18 cellular contexts compared by ENCODE assay signal in genomic region chr14:32512813-32513212, GRCh38.
DNase-seq lines count a peak whose midpoint lies in the region; ATAC-seq, FAIRE-seq and TF ChIP-seq lines count a peak whose summit lies in the region.
"Had no signal": no experiment of that assay in that cellular context is flagged by ENCODE, and none has a peak within 500 bp of the region (broad histone marks: within the 10 kb centered on the region; RNA-seq: fewer than 3 reads in every experiment).

No MANE protein-coding gene starts in this region.

- H3K4me3 ChIP-seq in astrocyte (ENCODE audit: insufficient read depth, low read depth, low read length) (no peak overlapping the region), smooth muscle cell (no peak overlapping the region)
- H3K4me3 ChIP-seq: adrenal gland had no signal

- FAIRE-seq in astrocyte (lab: Jason Lieb, UNC), result peak; percentile 34

- H3K9me3 Mint-ChIP-seq in HFFc6 (no peaks in the 10 kb centered on the region), astrocyte (ENCODE audit: unreplicated experiment) (peaks cover under 1% of the 10 kb centered on the region)
- H3K9me3 Mint-ChIP-seq in activated naive CD8-positive, alpha-beta T cell treated with anti-CD3 and anti-CD28 coated beads, Interleukin-2, amount 50 U/mL, for 24 hours, result no peaks in the 10 kb centered on the region
- H3K9me3 Mint-ChIP-seq: stimulated activated effector memory CD8-positive, alpha-beta T cell treated with anti-CD3 and anti-CD28 coated beads, Interleukin-12 subunit alpha, Interleukin-12 subunit beta, amount 100 ng/mL, for 72 hours had no signal

- peaks cover 13% of the 10 kb centered on the region for H3K4me1 ChIP-seq in astrocyte (ENCODE audit: insufficient read depth, low read length)
- H3K4me1 ChIP-seq in smooth muscle cell (ENCODE audit: low read depth), result peaks cover 5% of the 10 kb centered on the region

- H4K20me1 ChIP-seq in astrocyte (ENCODE audit: insufficient read depth, low read length) (no peaks in the 10 kb centered on the region), smooth muscle cell (ENCODE audit: low read depth) (no peaks in the 10 kb centered on the region)

- peaks cover 10% of the 10 kb centered on the region for H3F3A ChIP-seq in smooth muscle cell (ENCODE audit: low read depth)

- no peak overlapping the region for H3K4me2 ChIP-seq in astrocyte (ENCODE audit: low read length)
- H3K4me2 ChIP-seq in smooth muscle cell, result no peak overlapping the region

- no peaks in the 10 kb centered on the region for H3K27me3 Mint-ChIP-seq in HFFc6 (ENCODE audit: insufficient read depth)
- H3K27me3 Mint-ChIP-seq in astrocyte (ENCODE audit: low read depth, unreplicated experiment), result no peaks in the 10 kb centered on the region
- no peaks in the 10 kb centered on the region for H3K27me3 Mint-ChIP-seq in activated naive CD8-positive, alpha-beta T cell treated with anti-CD3 and anti-CD28 coated beads, Interleukin-2, amount 50 U/mL, for 24 hours

- H3K79me2 ChIP-seq in astrocyte (ENCODE audit: insufficient read depth, low read length) (no peaks in the 10 kb centered on the region), smooth muscle cell (ENCODE audit: low read depth) (no peaks in the 10 kb centered on the region)

- H3K4me3 Mint-ChIP-seq in HFFc6, result no peak overlapping the region
- no peak overlapping the region for H3K4me3 Mint-ChIP-seq in astrocyte (ENCODE audit: unreplicated experiment)
- no peak overlapping the region for H3K4me3 Mint-ChIP-seq in activated naive CD8-positive, alpha-beta T cell treated with anti-CD3 and anti-CD28 coated beads, Interleukin-2, amount 50 U/mL, for 24 hours
- H3K4me3 Mint-ChIP-seq: stimulated activated effector memory CD8-positive, alpha-beta T cell treated with anti-CD3 and anti-CD28 coated beads, Interleukin-12 subunit alpha, Interleukin-12 subunit beta, amount 100 ng/mL, for 72 hours had no signal

- no peak overlapping the region for H3K27ac ChIP-seq in astrocyte (ENCODE audit: low read depth, low read length)
- no peak overlapping the region for H3K27ac ChIP-seq in smooth muscle cell (ENCODE audit: low read depth)
- H3K27ac ChIP-seq: adrenal gland had no signal

- no peaks in the 10 kb centered on the region for H3K27me3 ChIP-seq in astrocyte (ENCODE audit: insufficient read depth, low read length)
- H3K27me3 ChIP-seq in smooth muscle cell (ENCODE audit: low read depth), result no peaks in the 10 kb centered on the region
- H3K27me3 ChIP-seq: adrenal gland had no signal

- H3K36me3 ChIP-seq in astrocyte (ENCODE audit: insufficient read depth, low read length), result no peaks in the 10 kb centered on the region
- no peaks in the 10 kb centered on the region for H3K36me3 ChIP-seq in smooth muscle cell (ENCODE audit: low read depth)
- H3K36me3 ChIP-seq: adrenal gland had no signal

- TF ChIP-seq CTCF in HFFc6 (IDR thresholded peaks at IDR 0.05) (no peak), astrocyte (IDR thresholded peaks at IDR 0.05; ENCODE audit: insufficient read depth, low read depth, low read length) (no peak), smooth muscle cell (IDR thresholded peaks at IDR 0.05; ENCODE audit: borderline replicate concordance, insufficient read depth, poor library complexity, severe bottlenecking) (no peak)

- DNase-seq in HFFc6, result no peak
- DNase-seq in astrocyte (ENCODE audit: low read depth), result no peak
- DNase-seq in fibroblast of peridontal ligament (ENCODE audit: extremely low read depth), result peak; percentile 40
- DNase-seq in smooth muscle cell (lab: John Stamatoyannopoulos, UW; ENCODE audit: unreplicated experiment), result no peak
- no peak for DNase-seq in activated naive CD8-positive, alpha-beta T cell treated with anti-CD3 and anti-CD28 coated beads, Interleukin-2, amount 50 U/mL, for 24 hours
- no peak for DNase-seq in AG08396 (ENCODE audit: low spot score)
- DNase-seq: activated CD4-positive, alpha-beta T cell treated with anti-CD3 and anti-CD28 coated beads for 48 hours; adrenal gland; COR-L47; KG1; left cardiac atrium; MV-4-11; NCI-H187 treated with DMSO at 0.1 percent for 48 hours; retina; RPMI8226; stimulated activated CD4-positive, alpha-beta T cell treated with anti-CD3 and anti-CD28 coated beads, Interleukin-15, amount 100 ng/mL, for 24 hours had no signal

- H3K36me3 Mint-ChIP-seq in HFFc6 (ENCODE audit: low read depth), result peaks cover under 1% of the 10 kb centered on the region; the same call in 1 of the 2 replicates
- no peaks in the 10 kb centered on the region for H3K36me3 Mint-ChIP-seq in astrocyte (ENCODE audit: low read depth, unreplicated experiment)
- H3K36me3 Mint-ChIP-seq in activated naive CD8-positive, alpha-beta T cell treated with anti-CD3 and anti-CD28 coated beads, Interleukin-2, amount 50 U/mL, for 24 hours (ENCODE audit: low read depth), result no peaks in the 10 kb centered on the region
- H3K36me3 Mint-ChIP-seq: stimulated activated effector memory CD8-positive, alpha-beta T cell treated with anti-CD3 and anti-CD28 coated beads, Interleukin-12 subunit alpha, Interleukin-12 subunit beta, amount 100 ng/mL, for 72 hours had no signal

- H3K9ac ChIP-seq in astrocyte (ENCODE audit: low read length) (no peak overlapping the region), smooth muscle cell (ENCODE audit: low read depth) (no peak overlapping the region)

- ATAC-seq in GM18502 (IDR thresholded peaks at IDR 0.05; ENCODE audit: poor library complexity, unreplicated experiment), result no peak
- no peak for ATAC-seq in activated naive CD8-positive, alpha-beta T cell treated with anti-CD3 and anti-CD28 coated beads, Interleukin-2, amount 50 U/mL, for 24 hours
- ATAC-seq: left cardiac atrium; stimulated activated effector memory CD8-positive, alpha-beta T cell treated with anti-CD3 and anti-CD28 coated beads, Interleukin-12 subunit alpha, Interleukin-12 subunit beta, amount 100 ng/mL, for 72 hours had no signal

- H2AFZ ChIP-seq in astrocyte (ENCODE audit: low read depth, low read length) (no peak overlapping the region), smooth muscle cell (ENCODE audit: low read depth) (peak overlapping the region; percentile 6)

- peak overlapping the region; percentile 40 for H3K27ac Mint-ChIP-seq in HFFc6
- H3K27ac Mint-ChIP-seq in astrocyte (ENCODE audit: unreplicated experiment), result no peak overlapping the region
- no peak overlapping the region for H3K27ac Mint-ChIP-seq in activated naive CD8-positive, alpha-beta T cell treated with anti-CD3 and anti-CD28 coated beads, Interleukin-2, amount 50 U/mL, for 24 hours
- H3K27ac Mint-ChIP-seq: stimulated activated effector memory CD8-positive, alpha-beta T cell treated with anti-CD3 and anti-CD28 coated beads, Interleukin-12 subunit alpha, Interleukin-12 subunit beta, amount 100 ng/mL, for 72 hours had no signal

- H3K4me1 Mint-ChIP-seq in HFFc6 (ENCODE audit: low read depth) (peaks cover 69% of the 10 kb centered on the region), astrocyte (ENCODE audit: low read depth, unreplicated experiment) (peaks cover 27% of the 10 kb centered on the region)
- no peaks in the 10 kb centered on the region for H3K4me1 Mint-ChIP-seq in activated naive CD8-positive, alpha-beta T cell treated with anti-CD3 and anti-CD28 coated beads, Interleukin-2, amount 50 U/mL, for 24 hours
- H3K4me1 Mint-ChIP-seq: stimulated activated effector memory CD8-positive, alpha-beta T cell treated with anti-CD3 and anti-CD28 coated beads, Interleukin-12 subunit alpha, Interleukin-12 subunit beta, amount 100 ng/mL, for 72 hours had no signal

- H3K9me3 ChIP-seq in astrocyte (ENCODE audit: insufficient read depth, low read depth, low read length) (no peaks in the 10 kb centered on the region), smooth muscle cell (replicated peaks; ENCODE audit: low read depth) (no peaks in the 10 kb centered on the region)
- H3K9me3 ChIP-seq: adrenal gland had no signal
